ENCODE assay signal across 3 cellular contexts in the genomic region with DNA sequence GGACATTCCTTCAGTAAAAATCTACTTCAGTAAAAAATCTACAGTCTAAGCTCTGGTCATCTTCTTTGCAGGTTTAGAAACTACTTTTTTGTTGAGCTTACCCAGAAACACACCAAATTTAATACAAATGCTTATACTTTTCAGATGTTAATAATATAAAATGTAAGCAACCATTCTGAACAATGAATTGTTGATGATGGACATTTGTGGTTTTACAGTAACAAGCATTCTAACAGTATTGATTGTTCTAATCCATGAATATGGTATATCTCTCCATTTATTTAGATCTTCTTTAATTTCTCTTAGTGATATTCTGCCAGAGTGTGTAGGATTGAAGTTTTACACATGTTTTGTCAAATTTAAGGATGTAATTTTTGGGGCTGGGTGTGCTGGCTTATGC.
TF ChIP-seq lines count a peak whose summit lies in the region.

No MANE protein-coding gene starts in this region.

TF ChIP-seq in GM23338, 12 proteins besides CTCF, POLR2A, EP300 and RAD21 (continues in another document):
- TF ChIP-seq ZNF331 (CRISPR knock-in tag; IDR thresholded peaks at IDR 0.05; ENCODE audit: low read depth) (no peak), NANOG (IDR thresholded peaks at IDR 0.05; ENCODE audit: borderline replicate concordance) (no peak), STAT1 (IDR thresholded peaks at IDR 0.05; ENCODE audit: unreplicated experiment) (no peak), CREB1 (CRISPR knock-in tag; IDR thresholded peaks at IDR 0.05; ENCODE audit: low read depth) (no peak), JUNB (IDR thresholded peaks at IDR 0.05; ENCODE audit: unreplicated experiment) (no peak)
- TF ChIP-seq, protein P1, sequence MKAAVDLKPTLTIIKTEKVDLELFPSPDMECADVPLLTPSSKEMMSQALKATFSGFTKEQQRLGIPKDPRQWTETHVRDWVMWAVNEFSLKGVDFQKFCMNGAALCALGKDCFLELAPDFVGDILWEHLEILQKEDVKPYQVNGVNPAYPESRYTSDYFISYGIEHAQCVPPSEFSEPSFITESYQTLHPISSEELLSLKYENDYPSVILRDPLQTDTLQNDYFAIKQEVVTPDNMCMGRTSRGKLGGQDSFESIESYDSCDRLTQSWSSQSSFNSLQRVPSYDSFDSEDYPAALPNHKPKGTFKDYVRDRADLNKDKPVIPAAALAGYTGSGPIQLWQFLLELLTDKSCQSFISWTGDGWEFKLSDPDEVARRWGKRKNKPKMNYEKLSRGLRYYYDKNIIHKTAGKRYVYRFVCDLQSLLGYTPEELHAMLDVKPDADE (IDR thresholded peaks at IDR 0.05): no peak

TF ChIP-seq in HEK293, 187 proteins besides CTCF, POLR2A, EP300 and RAD21:
- TF ChIP-seq SETDB1 (IDR thresholded peaks at IDR 0.05; ENCODE audit: insufficient read length, low read length) (peak; percentile 63), ZNF548 (tag by site-specific recombination; IDR thresholded peaks at IDR 0.05) (no peak), ZNF248 (tag by site-specific recombination; IDR thresholded peaks at IDR 0.05) (peak; percentile 64; the same call in 1 of the 2 replicates)

TF ChIP-seq in endothelial cell of umbilical vein, 7 proteins besides CTCF, POLR2A, EP300 and RAD21:
- TF ChIP-seq GATA2 (IDR thresholded peaks at IDR 0.05; ENCODE audit: insufficient read depth, insufficient read length, low read depth, low read length) (no peak), EZH2 (IDR thresholded peaks at IDR 0.05; ENCODE audit: borderline replicate concordance, low read depth, low read length, severe bottlenecking) (no peak), POLR2AphosphoS5 (IDR thresholded peaks at IDR 0.05; ENCODE audit: insufficient read depth, low read depth, low read length) (no peak), FOS (IDR thresholded peaks at IDR 0.05; ENCODE audit: borderline replicate concordance, insufficient read depth, low read length) (no peak), JUN (IDR thresholded peaks at IDR 0.05; ENCODE audit: borderline replicate concordance, insufficient read depth, insufficient read length, low read depth) (no peak), MYC (IDR thresholded peaks at IDR 0.05; ENCODE audit: low read depth, low read length) (no peak)
- TF ChIP-seq, protein P2, sequence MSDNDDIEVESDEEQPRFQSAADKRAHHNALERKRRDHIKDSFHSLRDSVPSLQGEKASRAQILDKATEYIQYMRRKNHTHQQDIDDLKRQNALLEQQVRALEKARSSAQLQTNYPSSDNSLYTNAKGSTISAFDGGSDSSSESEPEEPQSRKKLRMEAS (IDR thresholded peaks at IDR 0.05; ENCODE audit: insufficient read depth, insufficient read length): no peak
TF ChIP-seq in endothelial cell of umbilical vein: peak in this region for 0.
